Comparison of ENCODE assay signal across 8 cellular contexts in genomic region chr2:177397501-177398289, GRCh38. TPM values are rescaled to one million over a fixed set of nuclear protein-coding genes. Genes with fewer than 3 reads are reported as not detected.
A peak's percentile ranks its signal among the peaks of the same experiment; 100 is the strongest.
DNase-seq lines count a peak whose midpoint lies in the region; ATAC-seq and TF ChIP-seq lines count a peak whose summit lies in the region.
"Had no signal": no experiment of that assay in that cellular context is flagged by ENCODE, and none has a peak within 500 bp of the region (broad histone marks: within the 10 kb centered on the region; RNA-seq: fewer than 3 reads in every experiment).

No MANE protein-coding gene starts in this region.

- H3K27me3 ChIP-seq in hepatocyte (no peaks in the 10 kb centered on the region), subcutaneous abdominal adipose tissue (ENCODE audit: control insufficient read depth in 5 of 5, insufficient read depth in 4 of 5, low read length in 5 of 5) (no peaks in the 10 kb centered on the region), dorsolateral prefrontal cortex (no peaks in the 10 kb centered on the region)

- peak overlapping the region in 1 of 5 donors; percentile 26 for H3K9ac ChIP-seq in subcutaneous abdominal adipose tissue (ENCODE audit: low read length in 5 of 5)

- H3K9me3 Mint-ChIP-seq in activated naive CD8-positive, alpha-beta T cell treated with anti-CD3 and anti-CD28 coated beads for 36 hours, result no peaks in the 10 kb centered on the region

- H3K79me2 ChIP-seq in hepatocyte, result peaks cover 82% of the 10 kb centered on the region

- H3K4me1 ChIP-seq in hepatocyte (ENCODE audit: insufficient read depth) (peaks cover 18% of the 10 kb centered on the region), subcutaneous abdominal adipose tissue (ENCODE audit: control insufficient read depth in 5 of 5, insufficient read depth in 5 of 5, low read length in 5 of 5) (peaks cover 0 to 71% (median 55%) of the 10 kb centered on the region in 5 donors)

- WGBS in hepatocyte (ENCODE audit: low lambda C conversion rate, missing lambda C conversion rate), result 54% methylated on average over 12 of the region's 12 CpGs

- intact Hi-C loops in dorsolateral prefrontal cortex (cut with DNase I), result no loop called here

- TF ChIP-seq CTCF in hepatocyte (IDR thresholded peaks at IDR 0.05; ENCODE audit: poor library complexity) (no peak), dorsolateral prefrontal cortex (IDR thresholded peaks at IDR 0.05 in 54 of 56, conservative IDR thresholded peaks at IDR 0.05 in 2 of 56; ENCODE audit: low read depth in 1 of 56, partially characterized antibody in 56 of 56) (no peak)

- H3K27ac ChIP-seq in hepatocyte, result peak overlapping the region; percentile 77
- H3K27ac ChIP-seq in subcutaneous abdominal adipose tissue (ENCODE audit: low read depth, low read length), result peak overlapping the region; percentile 86
- H3K27ac ChIP-seq in dorsolateral prefrontal cortex, result no peak overlapping the region

- H4K20me1 ChIP-seq in hepatocyte (ENCODE audit: insufficient read depth, poor library complexity, severe bottlenecking), result peaks cover 3% of the 10 kb centered on the region

- no peaks in the 10 kb centered on the region for H3K27me3 Mint-ChIP-seq in activated naive CD8-positive, alpha-beta T cell treated with anti-CD3 and anti-CD28 coated beads for 36 hours

- DNase-seq in HT1080 (ENCODE audit: low read depth) (peak; percentile 82), hepatocyte (ENCODE audit: low spot score) (peak; percentile 17), anterior cingulate cortex (lab: John Stamatoyannopoulos, UW) (no peak), dorsolateral prefrontal cortex (no peak)
- no peak for DNase-seq in activated naive CD8-positive, alpha-beta T cell treated with anti-CD3 and anti-CD28 coated beads for 36 hours
- DNase-seq: activated CD4-positive, alpha-beta T cell treated with anti-CD3 and anti-CD28 coated beads, Interleukin-2, amount 50 U/mL, for 4 hours had no signal

- no peaks in the 10 kb centered on the region for H3K36me3 ChIP-seq in hepatocyte (replicated peaks; ENCODE audit: insufficient read depth, low read depth)
- no peaks in the 10 kb centered on the region for H3K36me3 ChIP-seq in subcutaneous abdominal adipose tissue (ENCODE audit: control insufficient read depth in 5 of 5, insufficient read depth in 5 of 5, low read length in 5 of 5)

- no peak overlapping the region for H3K4me3 Mint-ChIP-seq in activated naive CD8-positive, alpha-beta T cell treated with anti-CD3 and anti-CD28 coated beads for 36 hours

- H3K4me1 Mint-ChIP-seq in activated naive CD8-positive, alpha-beta T cell treated with anti-CD3 and anti-CD28 coated beads for 36 hours, result peaks cover 68% of the 10 kb centered on the region

- no peaks in the 10 kb centered on the region for H3K9me3 ChIP-seq in hepatocyte (ENCODE audit: low read depth)
- no peaks in the 10 kb centered on the region for H3K9me3 ChIP-seq in subcutaneous abdominal adipose tissue (ENCODE audit: control insufficient read depth in 5 of 5, low read length in 5 of 5)

- H3K9me2 ChIP-seq in hepatocyte (replicated peaks; ENCODE audit: insufficient read depth), result no peaks in the 10 kb centered on the region

- H3K27ac Mint-ChIP-seq in activated naive CD8-positive, alpha-beta T cell treated with anti-CD3 and anti-CD28 coated beads for 36 hours, result peak overlapping the region; percentile 32

- peaks cover 29% of the 10 kb centered on the region for H3K36me3 Mint-ChIP-seq in activated naive CD8-positive, alpha-beta T cell treated with anti-CD3 and anti-CD28 coated beads for 36 hours

- H2AFZ ChIP-seq in hepatocyte, result no peak overlapping the region

- H3K4me3 ChIP-seq in hepatocyte (no peak overlapping the region), subcutaneous abdominal adipose tissue (ENCODE audit: low read depth in 1 of 5, low read length in 5 of 5) (peak overlapping the region in 1 of 5 donors; percentile 20), dorsolateral prefrontal cortex (no peak overlapping the region)

- no peak for ATAC-seq in HG03571 (IDR thresholded peaks at IDR 0.05; ENCODE audit: unreplicated experiment)

- H3K4me2 ChIP-seq in hepatocyte, result peak overlapping the region; percentile 40

RNA-seq across cellular contexts. Expression of gene AGPS, which starts 5.1 kb away (rescaled TPM):
- total RNA-seq in HT1080 (2014; rRNA removed; shearing (Covaris generic)), result 69.5 and 89.0 TPM in 2 replicates
- polyA plus RNA-seq in HT1080 (2015; cell fraction: cytosol; rRNA removed), result 27.5 and 35.1 TPM in 2 replicates
- 39.4 and 44.0 TPM in 2 replicates for polyA plus RNA-seq in HT1080 (2015; cell fraction: nucleus; rRNA removed)
- 10 to 100 TPM; 73.8 to 75.5 TPM for total RNA-seq in activated naive CD8-positive, alpha-beta T cell treated with anti-CD3 and anti-CD28 coated beads for 36 hours
- total RNA-seq in hepatocyte, result 36.1 and 43.7 TPM in 2 replicates
- polyA plus RNA-seq in hepatocyte, result 22.4 and 26.6 TPM in 2 replicates
- total RNA-seq in dorsolateral prefrontal cortex, result 10 to 100 TPM; 20.2 to 45.0 (median 29.5) TPM

Comparison
In these comparisons a context has a peak if more than half of its experiments do, and no peak if none do; other contexts are left out.
1. DNase-seq: peak in HT1080 (single experiment) and hepatocyte (single experiment); none in activated naive CD8-positive, alpha-beta T cell treated with anti-CD3 and anti-CD28 coated beads for 36 hours (single experiment), anterior cingulate cortex (0 of 58) and dorsolateral prefrontal cortex (0 of 10).
2. H3K27ac ChIP-seq: peak in hepatocyte (single experiment) and subcutaneous abdominal adipose tissue (single experiment); none in dorsolateral prefrontal cortex (0 of 59).